1 cellular context compared by ENCODE assay signal in genomic region chr4:140427104-140427918, GRCh38.
TF ChIP-seq lines count a peak whose summit lies in the region.

A gene with protein sequence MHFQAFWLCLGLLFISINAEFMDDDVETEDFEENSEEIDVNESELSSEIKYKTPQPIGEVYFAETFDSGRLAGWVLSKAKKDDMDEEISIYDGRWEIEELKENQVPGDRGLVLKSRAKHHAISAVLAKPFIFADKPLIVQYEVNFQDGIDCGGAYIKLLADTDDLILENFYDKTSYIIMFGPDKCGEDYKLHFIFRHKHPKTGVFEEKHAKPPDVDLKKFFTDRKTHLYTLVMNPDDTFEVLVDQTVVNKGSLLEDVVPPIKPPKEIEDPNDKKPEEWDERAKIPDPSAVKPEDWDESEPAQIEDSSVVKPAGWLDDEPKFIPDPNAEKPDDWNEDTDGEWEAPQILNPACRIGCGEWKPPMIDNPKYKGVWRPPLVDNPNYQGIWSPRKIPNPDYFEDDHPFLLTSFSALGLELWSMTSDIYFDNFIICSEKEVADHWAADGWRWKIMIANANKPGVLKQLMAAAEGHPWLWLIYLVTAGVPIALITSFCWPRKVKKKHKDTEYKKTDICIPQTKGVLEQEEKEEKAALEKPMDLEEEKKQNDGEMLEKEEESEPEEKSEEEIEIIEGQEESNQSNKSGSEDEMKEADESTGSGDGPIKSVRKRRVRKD (minus strand): TSS chr4:140427648. CDS start chr4:140413078, 14,570 bp downstream.

TF ChIP-seq in HEK293, 187 proteins besides CTCF, POLR2A, EP300 and RAD21 (continued from another document):
- TF ChIP-seq ZBTB11 (tag by site-specific recombination; conservative IDR thresholded peaks at IDR 0.05; ENCODE audit: low read depth) = peak; percentile 43; the same call in 1 of the 2 replicates
- TF ChIP-seq EGR2 (tag by site-specific recombination; IDR thresholded peaks at IDR 0.05; ENCODE audit: low read depth) = 0 out of 2 replicates have a peak, but pooled peaks have one; percentile 26
- TF ChIP-seq SP3 (tag by site-specific recombination; IDR thresholded peaks at IDR 0.05) = 0 out of 2 replicates have a peak, but pooled peaks have one; percentile 10
- TF ChIP-seq TRIM28 (IDR thresholded peaks at IDR 0.05; ENCODE audit: borderline replicate concordance, low read length) = peak; percentile 28; the same call in 1 of the 2 replicates
- TF ChIP-seq ZFP37 (tag by site-specific recombination; IDR thresholded peaks at IDR 0.05) = peak; percentile 70
- no peak for TF ChIP-seq ZNF24 (tag by site-specific recombination; IDR thresholded peaks at IDR 0.05)
- TF ChIP-seq ZNF354C (tag by site-specific recombination; IDR thresholded peaks at IDR 0.05; ENCODE audit: borderline replicate concordance, low read depth) = no peak
- 0 out of 2 replicates have a peak, but pooled peaks have one; percentile 15 for TF ChIP-seq ZNF777 (tag by site-specific recombination; IDR thresholded peaks at IDR 0.05; ENCODE audit: borderline replicate concordance)
- TF ChIP-seq ZBTB6 (tag by site-specific recombination; IDR thresholded peaks at IDR 0.05) = peak; percentile 99
- peak; percentile 77 for TF ChIP-seq ZNF335 (tag by site-specific recombination; conservative IDR thresholded peaks at IDR 0.05)
- peak; percentile 81 for TF ChIP-seq SCRT2 (tag by site-specific recombination; IDR thresholded peaks at IDR 0.05)
- no peak for TF ChIP-seq ZNF791 (tag by site-specific recombination; IDR thresholded peaks at IDR 0.05)
- peak; percentile 83 for TF ChIP-seq ZIC2 (tag by site-specific recombination; IDR thresholded peaks at IDR 0.05)
- no peak for TF ChIP-seq ZNF561 (tag by site-specific recombination; IDR thresholded peaks at IDR 0.05; ENCODE audit: borderline replicate concordance)
- TF ChIP-seq KLF10 (tag by site-specific recombination; IDR thresholded peaks at IDR 0.05) = no peak
- TF ChIP-seq ZBTB10 (tag by site-specific recombination; IDR thresholded peaks at IDR 0.05) = 0 out of 2 replicates have a peak, but pooled peaks have one; percentile 68
- TF ChIP-seq ZFP69B (tag by site-specific recombination; IDR thresholded peaks at IDR 0.05) = 0 out of 2 replicates have a peak, but pooled peaks have one; percentile 8
- TF ChIP-seq ZXDB (tag by site-specific recombination; IDR thresholded peaks at IDR 0.05) = peak; percentile 49; the same call in 1 of the 2 replicates
- TF ChIP-seq ZNF398 (tag by site-specific recombination; IDR thresholded peaks at IDR 0.05) = 0 out of 2 replicates have a peak, but pooled peaks have one; percentile 14
- TF ChIP-seq, protein P1, sequence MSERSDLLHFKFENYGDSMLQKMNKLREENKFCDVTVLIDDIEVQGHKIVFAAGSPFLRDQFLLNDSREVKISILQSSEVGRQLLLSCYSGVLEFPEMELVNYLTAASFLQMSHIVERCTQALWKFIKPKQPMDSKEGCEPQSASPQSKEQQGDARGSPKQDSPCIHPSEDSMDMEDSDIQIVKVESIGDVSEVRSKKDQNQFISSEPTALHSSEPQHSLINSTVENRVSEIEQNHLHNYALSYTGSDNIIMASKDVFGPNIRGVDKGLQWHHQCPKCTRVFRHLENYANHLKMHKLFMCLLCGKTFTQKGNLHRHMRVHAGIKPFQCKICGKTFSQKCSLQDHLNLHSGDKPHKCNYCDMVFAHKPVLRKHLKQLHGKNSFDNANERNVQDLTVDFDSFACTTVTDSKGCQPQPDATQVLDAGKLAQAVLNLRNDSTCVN (tag by site-specific recombination; optimal IDR thresholded peaks at IDR 0.05) = peak; percentile 95
- TF ChIP-seq ZNF223 (tag by site-specific recombination; IDR thresholded peaks at IDR 0.05) = peak; percentile 68; the same call in 1 of the 2 replicates
- TF ChIP-seq ZEB2 (tag by site-specific recombination; IDR thresholded peaks at IDR 0.05) = peak; percentile 33; the same call in 1 of the 2 replicates
- TF ChIP-seq SP2 (tag by site-specific recombination; IDR thresholded peaks at IDR 0.05) = peak; percentile 43
- TF ChIP-seq ZBTB20 (tag by site-specific recombination; IDR thresholded peaks at IDR 0.05) = peak; percentile 84
- TF ChIP-seq ZNF660 (tag by site-specific recombination; IDR thresholded peaks at IDR 0.05) = peak; percentile 65; the same call in 1 of the 2 replicates
- peak; percentile 92 for TF ChIP-seq ZNF501 (tag by site-specific recombination; IDR thresholded peaks at IDR 0.05)
- peak; percentile 41; the same call in 1 of the 2 replicates for TF ChIP-seq ZBTB17 (tag by site-specific recombination; IDR thresholded peaks at IDR 0.05)
- TF ChIP-seq ZNF214 (tag by site-specific recombination; IDR thresholded peaks at IDR 0.05; ENCODE audit: borderline replicate concordance) = no peak
- TF ChIP-seq ZNF600 (tag by site-specific recombination; IDR thresholded peaks at IDR 0.05) = peak; percentile 42
